In the genomic region with DNA sequence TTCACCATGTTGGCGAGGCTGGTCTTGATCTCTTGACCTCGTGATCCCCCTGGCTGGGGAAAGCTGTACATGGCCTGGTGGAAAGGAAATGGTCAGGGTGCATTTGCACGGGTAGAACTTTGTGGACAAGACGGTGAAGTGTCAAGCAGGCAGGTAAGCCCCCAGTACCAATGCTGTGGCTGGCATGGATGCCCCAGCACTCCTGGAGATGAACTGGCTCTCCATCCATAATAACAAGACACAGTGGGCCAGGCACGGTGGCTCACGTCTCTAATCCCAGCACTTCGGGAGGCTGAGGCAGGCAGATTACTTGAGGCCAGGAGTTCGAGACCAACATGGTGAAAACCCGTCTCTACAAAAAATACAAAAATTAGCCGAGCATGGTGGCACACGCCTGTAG, we compare ENCODE assay signal across 16 cellular contexts. TPM values are rescaled to one million over a fixed set of nuclear protein-coding genes. Genes with fewer than 3 reads are reported as not detected.
DNase-seq lines count a peak whose midpoint lies in the region; ATAC-seq and TF ChIP-seq lines count a peak whose summit lies in the region.
"Had no signal": no experiment of that assay in that cellular context is flagged by ENCODE, and none has a peak within 500 bp of the region (broad histone marks: within the 10 kb centered on the region; RNA-seq: fewer than 3 reads in every experiment).

No MANE protein-coding gene starts in this region.

- no peak overlapping the region for H3K9ac ChIP-seq in BLaER1
- no peak overlapping the region for H3K9ac ChIP-seq in BLaER1 treated with 17β-estradiol and CSF1 and Interleukin-3, amounts not matched to agents 10 nM and 100 nM
- H3K9ac ChIP-seq in endodermal cell (ENCODE audit: extremely low read depth, low read length, poor library complexity, severe bottlenecking), result no peak overlapping the region

- H3K36me3 ChIP-seq in BLaER1 (no peaks in the 10 kb centered on the region), endodermal cell (ENCODE audit: control insufficient read depth, insufficient read depth, low read length) (no peaks in the 10 kb centered on the region)
- H3K36me3 ChIP-seq in BLaER1 treated with 17β-estradiol and CSF1 and Interleukin-3, amounts not matched to agents 10 nM and 100 nM, result no peaks in the 10 kb centered on the region

- H3K4me2 ChIP-seq in BLaER1, result peak overlapping the region; percentile 37; the same call in 1 of the 2 replicates
- H3K4me2 ChIP-seq in BLaER1 treated with 17β-estradiol and CSF1 and Interleukin-3, amounts not matched to agents 10 nM and 100 nM, result peak overlapping the region in 8 of 11 experiments; percentile 25 to 62 (median 39); a peak in 10 of 22 replicates

- ATAC-seq in GM19351 (IDR thresholded peaks at IDR 0.05; ENCODE audit: unreplicated experiment), result no peak
- ATAC-seq: HCT116 had no signal

- H3K4me1 ChIP-seq in BLaER1, result peaks cover 19% of the 10 kb centered on the region
- H3K4me1 ChIP-seq in BLaER1 treated with 17β-estradiol and CSF1 and Interleukin-3, amounts not matched to agents 10 nM and 100 nM, result peaks cover 7 to 41% (median 35%) of the 10 kb centered on the region in 10 experiments
- H3K4me1 ChIP-seq in endodermal cell (ENCODE audit: control insufficient read depth, insufficient read depth, low read length), result no peaks in the 10 kb centered on the region

- no peaks in the 10 kb centered on the region for H3K36me3 Mint-ChIP-seq in endodermal cell (ENCODE audit: low read depth)

- H3K27me3 ChIP-seq in BLaER1, result peaks cover 34% of the 10 kb centered on the region
- H3K27me3 ChIP-seq in BLaER1 treated with 17β-estradiol and CSF1 and Interleukin-3, amounts not matched to agents 10 nM and 100 nM, result peaks cover 20 to 41% (median 37%) of the 10 kb centered on the region in 11 experiments
- no peaks in the 10 kb centered on the region for H3K27me3 ChIP-seq in endodermal cell (ENCODE audit: control insufficient read depth, insufficient read depth, low read length, poor library complexity, severe bottlenecking)

- H3K4me1 Mint-ChIP-seq in endodermal cell, result peaks cover 9% of the 10 kb centered on the region

- no peaks in the 10 kb centered on the region for H4K20me1 ChIP-seq in BLaER1
- H4K20me1 ChIP-seq in BLaER1 treated with 17β-estradiol and CSF1 and Interleukin-3, amounts not matched to agents 10 nM and 100 nM, result peaks cover 0 to 12% (median 2%) of the 10 kb centered on the region in 11 experiments; a peak in 5 of 22 replicates

- DNase-seq in endodermal cell (peak; percentile 22), occipital lobe (lab: John Stamatoyannopoulos, UW) (no peak)
- DNase-seq in activated CD4-positive, alpha-beta T cell treated with anti-CD3 and anti-CD28 coated beads for 4 hours, result no peak
- DNase-seq: CD4-positive, alpha-beta T cell; CD8-positive, alpha-beta memory T cell; DMS 273 treated with DMSO at 0.1 percent for 48 hours; DMS79; EL; GDM1; GOT3; H7 had no signal

- H3K9me3 Mint-ChIP-seq in endodermal cell, result peaks cover 25% of the 10 kb centered on the region

- no peak for TF ChIP-seq CTCF in endodermal cell (conservative IDR thresholded peaks at IDR 0.05)

- no peak overlapping the region for H3K4me3 Mint-ChIP-seq in endodermal cell
- H3K4me3 Mint-ChIP-seq: CD14-positive monocyte; CD4-positive, alpha-beta T cell; CD8-positive, alpha-beta memory T cell had no signal

- H3K27ac ChIP-seq in BLaER1 (no peak overlapping the region), endodermal cell (ENCODE audit: low read depth, low read length) (no peak overlapping the region)
- H3K27ac ChIP-seq in BLaER1 treated with 17β-estradiol and CSF1 and Interleukin-3, amounts not matched to agents 10 nM and 100 nM, result no peak overlapping the region

- WGBS in endodermal cell (ENCODE audit: insufficient coverage in 1 of 2, insufficient read length in 1 of 2), 2 experiments, result 93 to 95% methylated on average over 10 to 11 of the region's 11 CpGs

- peaks cover 17% of the 10 kb centered on the region for H3K9me3 ChIP-seq in BLaER1
- H3K9me3 ChIP-seq in BLaER1 treated with 17β-estradiol and CSF1 and Interleukin-3, amounts not matched to agents 10 nM and 100 nM (replicated peaks in 1 of 11), result peaks cover 8 to 27% (median 13%) of the 10 kb centered on the region in 11 experiments; a peak in 20 of 22 replicates
- H3K9me3 ChIP-seq in endodermal cell (ENCODE audit: control insufficient read depth, low read length), result no peaks in the 10 kb centered on the region

- H3K27ac Mint-ChIP-seq in endodermal cell, result no peak overlapping the region
- H3K27ac Mint-ChIP-seq: CD4-positive, alpha-beta T cell; CD8-positive, alpha-beta memory T cell had no signal

- H3K4me3 ChIP-seq in BLaER1 (no peak overlapping the region), endodermal cell (ENCODE audit: low read length) (no peak overlapping the region)
- no peak overlapping the region for H3K4me3 ChIP-seq in BLaER1 treated with 17β-estradiol and CSF1 and Interleukin-3, amounts not matched to agents 10 nM and 100 nM

- peaks cover 35% of the 10 kb centered on the region for H3K27me3 Mint-ChIP-seq in endodermal cell (ENCODE audit: insufficient read depth)

RNA-seq across cellular contexts. Expression of gene TMEM181, which starts 37.3 kb away (rescaled TPM):
- 10 to 100 TPM; 21.2 to 21.8 TPM for total RNA-seq in endodermal cell
- polyA plus RNA-seq in endodermal cell (2013, experiment 1 of 2), result 20.7 TPM
- 18.7 TPM for polyA plus RNA-seq in endodermal cell (2013, experiment 2 of 2)
- total RNA-seq in occipital lobe, result 80.3 TPM
